ENCODE assay signal across 8 cellular contexts in genomic region chr6:149567194-149567586, GRCh38. TPM values are rescaled to one million over a fixed set of nuclear protein-coding genes. Genes with fewer than 3 reads are reported as not detected.
DNase-seq lines count a peak whose midpoint lies in the region; ATAC-seq, FAIRE-seq and TF ChIP-seq lines count a peak whose summit lies in the region.

No MANE protein-coding gene starts in this region.

- H3K9ac ChIP-seq in rectal smooth muscle tissue (ENCODE audit: low read length) = no peak overlapping the region

- 28 to 35% methylated on average over 9 to 10 of the region's 12 CpGs for WGBS in esophagus squamous epithelium, 2 donors

- peak overlapping the region; percentile 87 for H3K4me2 ChIP-seq in PC-9

- TF ChIP-seq CTCF in GM10248 (IDR thresholded peaks at IDR 0.05; ENCODE audit: control extremely low read depth, extremely low read depth, low read depth, missing control alignments) (no peak), PC-9 (conservative IDR thresholded peaks at IDR 0.05) (no peak), esophagus squamous epithelium (IDR thresholded peaks at IDR 0.05) (no peak), D721Med (IDR thresholded peaks at IDR 0.05; ENCODE audit: insufficient read depth, missing control alignments) (no peak)

- H3K36me3 ChIP-seq in PC-9 (ENCODE audit: low read depth) = no peaks in the 10 kb centered on the region
- H3K36me3 ChIP-seq in esophagus squamous epithelium = no peaks in the 10 kb centered on the region
- H3K36me3 ChIP-seq in rectal smooth muscle tissue (ENCODE audit: control insufficient read depth, insufficient read depth, low read length) = no peaks in the 10 kb centered on the region

- H2AFZ ChIP-seq in PC-9 = peak overlapping the region; percentile 98

- BruUV-seq in PC-9 (replicated peaks; lab: Mats Ljungman, UMichigan) = TSS peak; percentile 48

- POLR2A ChIA-PET in GM10248 (lab: Yijun Ruan, JAX) (no interaction called here), PC-9 (lab: Charles Lee; ENCODE audit: unreplicated experiment) (no interaction called here)

- DNase-seq in GM10248 (ENCODE audit: extremely low spot score) = peak; percentile 32
- DNase-seq in PC-9 = no peak
- DNase-seq in esophagus squamous epithelium (lab: John Stamatoyannopoulos, UW) = no peak
- DNase-seq in DMS114 treated with DMSO at 0.1 percent for 48 hours (lab: John Stamatoyannopoulos, UW; ENCODE audit: unreplicated experiment) = no peak
- DNase-seq in D721Med (ENCODE audit: insufficient read length, low spot score) = no peak
- no peak for DNase-seq in A172 (ENCODE audit: low spot score)

- H3K9me3 ChIP-seq in PC-9 (ENCODE audit: insufficient read depth, low read depth) = no peaks in the 10 kb centered on the region
- H3K9me3 ChIP-seq in esophagus squamous epithelium = no peaks in the 10 kb centered on the region

- no peaks in the 10 kb centered on the region for H3K27me3 ChIP-seq in PC-9 (ENCODE audit: insufficient read depth, low read depth)
- H3K27me3 ChIP-seq in esophagus squamous epithelium = no peaks in the 10 kb centered on the region
- H3K27me3 ChIP-seq in rectal smooth muscle tissue (ENCODE audit: control insufficient read depth, insufficient read depth, low read length) = no peaks in the 10 kb centered on the region

- H3K27ac ChIP-seq in PC-9 = 0 out of 2 replicates have a peak overlapping the region, but pooled peaks have one; percentile 62
- peak overlapping the region; percentile 93 to 98 (median 96) for H3K27ac ChIP-seq in esophagus squamous epithelium
- H3K27ac ChIP-seq in rectal smooth muscle tissue (ENCODE audit: low read depth, low read length) = peak overlapping the region; percentile 81

- H3K4me1 ChIP-seq in PC-9 (replicated peaks; ENCODE audit: insufficient read depth) = peaks cover 30% of the 10 kb centered on the region
- H3K4me1 ChIP-seq in esophagus squamous epithelium = peaks cover 9 to 44% (median 10%) of the 10 kb centered on the region in 3 donors
- H3K4me1 ChIP-seq in rectal smooth muscle tissue (ENCODE audit: control insufficient read depth, insufficient read depth, low read length) = no peaks in the 10 kb centered on the region

- H3F3A ChIP-seq in PC-9 (ENCODE audit: insufficient read depth, low read depth) = peaks cover 40% of the 10 kb centered on the region

- intact Hi-C loops in PC-9 (cut with micrococcal nuclease; ENCODE audit: unreplicated experiment) = loop anchor here (5.0 to 10.0 kb wide), 3 partner anchors 80 to 355 kb away; partner anchors contain the start of genes KATNA1, LRP11 and RAET1G
- intact Hi-C loops in esophagus squamous epithelium (cut with DNase I) = no loop called here

- no peak for FAIRE-seq in D721Med (lab: Jason Lieb, UNC)

- TF ChIP-seq POLR2A in esophagus squamous epithelium (IDR thresholded peaks at IDR 0.05) = no peak

- H3K79me2 ChIP-seq in PC-9 (ENCODE audit: low read depth) = peaks cover 39% of the 10 kb centered on the region

- no peak for ATAC-seq in HG03025 (IDR thresholded peaks at IDR 0.05; ENCODE audit: low FRiP score, unreplicated experiment)

- H3K4me3 ChIP-seq in PC-9 = peak overlapping the region; percentile 89
- H3K4me3 ChIP-seq in esophagus squamous epithelium = peak overlapping the region; percentile 88 to 99 (median 92)
- H3K4me3 ChIP-seq in rectal smooth muscle tissue (ENCODE audit: low read length) = peak overlapping the region; percentile 91

- H4K20me1 ChIP-seq in PC-9 (ENCODE audit: insufficient read depth) = no peaks in the 10 kb centered on the region; the same call in 1 of the 2 replicates

- H3K9me2 ChIP-seq in PC-9 (ENCODE audit: insufficient read depth) = no peaks in the 10 kb centered on the region

- CTCF ChIA-PET in GM10248 (lab: Yijun Ruan, JAX) = no interaction called here
- CTCF ChIA-PET in PC-9 (lab: Charles Lee) = no interaction called here

RNA-seq across cellular contexts. Expression of gene GINM1, which starts 1.0 kb away (rescaled TPM):
- total RNA-seq in PC-9 (2021) (14.5 and 14.7 TPM in 2 replicates), esophagus squamous epithelium (10 to 100 TPM; 16.8 to 43.5 (median 28.2) TPM)
- 61.0 and 66.3 TPM in 2 replicates for total RNA-seq in A172 (2014; rRNA removed; shearing (Covaris generic))

RNA-seq across cellular contexts. Expression of gene PPIL4, which starts 21.3 kb away (rescaled TPM):
- 9.6 and 13.5 TPM in 2 replicates for total RNA-seq in PC-9 (2021)
- total RNA-seq in esophagus squamous epithelium = 10 to 100 TPM in 3 of 4 donors, 1 to 10 TPM in 1; 9.4 to 25.2 (median 16.2) TPM
- 30.8 and 35.2 TPM in 2 replicates for total RNA-seq in A172 (2014; rRNA removed; shearing (Covaris generic))
